ENCODE assay signal across 8 cellular contexts in genomic region chr1:22025368-22026154, GRCh38. TPM values are rescaled to one million over a fixed set of nuclear protein-coding genes. Genes with fewer than 3 reads are reported as not detected.
DNase-seq lines count a peak whose midpoint lies in the region; ATAC-seq and TF ChIP-seq lines count a peak whose summit lies in the region.

No MANE protein-coding gene starts in this region.

- ATAC-seq in HG02870 (IDR thresholded peaks at IDR 0.05; ENCODE audit: unreplicated experiment) = peak; percentile 59
- peak; percentile 76 to 84 (median 81) for ATAC-seq in T-cell (replicated peaks in 1 of 4)
- ATAC-seq in heart right ventricle = peak; percentile 96 to 98 (median 97)
- ATAC-seq in upper lobe of left lung (ENCODE audit: low FRiP score in 2 of 2) = peak; percentile 96 to 97

- peak in 1 of 4 donors; percentile 41 for TF ChIP-seq EP300 in upper lobe of left lung (IDR thresholded peaks at IDR 0.05)

- in situ Hi-C loops in GM13976 (cut with MboI; ENCODE audit: low sequenced_read_pairs, unreplicated experiment) = no loop called here

- TF ChIP-seq CTCF in GM13976 (IDR thresholded peaks at IDR 0.05; ENCODE audit: borderline replicate concordance, control extremely low read depth, extremely low read depth, insufficient read depth, missing control alignments) (no peak), adrenal gland (IDR thresholded peaks at IDR 0.05) (no peak), heart right ventricle (IDR thresholded peaks at IDR 0.05) (no peak), upper lobe of left lung (IDR thresholded peaks at IDR 0.05) (no peak)

- no peaks in the 10 kb centered on the region for H3K36me3 ChIP-seq in adrenal gland (replicated peaks in 1 of 2)
- H3K36me3 ChIP-seq in heart right ventricle = peaks cover 0 to 7% (median 0%) of the 10 kb centered on the region in 9 donors
- no peaks in the 10 kb centered on the region for H3K36me3 ChIP-seq in upper lobe of left lung

- H3K4me3 Mint-ChIP-seq in T-cell = peak overlapping the region; percentile 90 to 95 (median 95)

- H3K4me3 ChIP-seq in adrenal gland (peak overlapping the region; percentile 40 to 88 (median 78)), heart right ventricle (peak overlapping the region; percentile 63 to 98 (median 84)), upper lobe of left lung (peak overlapping the region; percentile 76 to 97 (median 82))

- H3K9me3 ChIP-seq in adrenal gland (replicated peaks in 1 of 3) (no peaks in the 10 kb centered on the region), heart right ventricle (no peaks in the 10 kb centered on the region), upper lobe of left lung (no peaks in the 10 kb centered on the region)

- H3K27me3 ChIP-seq in adrenal gland (no peaks in the 10 kb centered on the region), heart right ventricle (no peaks in the 10 kb centered on the region), upper lobe of left lung (no peaks in the 10 kb centered on the region)

- POLR2A ChIA-PET in T-cell (lab: Charles Lee) = interaction anchor here (0.5 to 3.0 kb wide), 9 partner anchors 9 to 243 kb away, joined by 3 to 84 read pairs (median 4); partner anchors contain the start of genes CDC42 (in 1 of the 2) and USP48 (in 1 of the 2)

- H3K9me3 Mint-ChIP-seq in T-cell = no peaks in the 10 kb centered on the region

- DNase-seq in GM13976 (ENCODE audit: low spot score) = peak; percentile 81
- DNase-seq in NCI-H146 treated with DMSO at 0.1 percent for 48 hours (lab: John Stamatoyannopoulos, UW; ENCODE audit: unreplicated experiment) = peak; percentile 71
- DNase-seq in T-cell = peak; percentile 77 to 90 (median 86)
- peak; percentile 78 to 93 (median 93) for DNase-seq in adrenal gland
- peak; percentile 79 to 91 for DNase-seq in heart right ventricle
- peak; percentile 96 for DNase-seq in posterior vena cava (ENCODE audit: low spot score)
- DNase-seq in upper lobe of left lung = peak; percentile 90 to 93

- peaks cover 3% of the 10 kb centered on the region for H3K36me3 Mint-ChIP-seq in T-cell

- peaks cover 51 to 68% (median 63%) of the 10 kb centered on the region in 3 donors for H3K4me1 Mint-ChIP-seq in T-cell

- H3K4me1 ChIP-seq in adrenal gland (replicated peaks in 1 of 2) (peaks cover 0 to 16% of the 10 kb centered on the region in 2 donors), heart right ventricle (peaks cover 0 to 28% (median 13%) of the 10 kb centered on the region in 9 donors), upper lobe of left lung (peaks cover 12 to 32% (median 20%) of the 10 kb centered on the region in 4 donors)

- WGBS in adrenal gland, 4 donors = 0 to 1% (median 0%) methylated on average over 18 to 42 of the region's 42 CpGs
- WGBS in heart right ventricle, 2 donors = 0% methylated on average over 42 of the region's 42 CpGs
- 0% methylated on average over 32 to 39 of the region's 42 CpGs for WGBS in upper lobe of left lung, 2 donors

- TF ChIP-seq POLR2A in adrenal gland (IDR thresholded peaks at IDR 0.05) = peak; percentile 49 to 56
- TF ChIP-seq POLR2A in upper lobe of left lung (IDR thresholded peaks at IDR 0.05) = peak; percentile 57 to 92 (median 84)

- no peaks in the 10 kb centered on the region for H3K27me3 Mint-ChIP-seq in T-cell

- intact Hi-C loops in adrenal gland (cut with DNase I) = no loop called here
- intact Hi-C loops in heart right ventricle (cut with DNase I) = loop anchor here in 1 of 10 donors (2.0 kb wide), 1 partner anchor 27 kb away; the partner anchor contains the start of gene CDC42
- intact Hi-C loops in posterior vena cava (cut with DNase I) = no loop called here

- peak overlapping the region; percentile 95 to 96 for H3K27ac Mint-ChIP-seq in T-cell

- CTCF ChIA-PET in T-cell (lab: Charles Lee) = interaction anchor here in 1 of 2 donors (0.6 to 3.9 kb wide), 6 partner anchors 13 to 67 kb away, joined by 3 to 46 read pairs (median 6); partner anchors contain the start of gene CDC42

- H3K27ac ChIP-seq in adrenal gland = peak overlapping the region; percentile 93 to 100 (median 98)
- peak overlapping the region; percentile 92 to 99 (median 97) for H3K27ac ChIP-seq in heart right ventricle
- peak overlapping the region; percentile 97 to 100 (median 98) for H3K27ac ChIP-seq in upper lobe of left lung

RNA-seq across cellular contexts. Expression of gene CELA3A, which starts 24.1 kb away (rescaled TPM):
- total RNA-seq in T-cell (10 to 100 TPM in 3 of 5 donors, not detected in 2; 11.4 to 15.6 (median 13.3) TPM), adrenal gland (1 to 10 TPM in 3 of 8 donors, not detected in 5; 3.1 to 9.4 (median 9.0) TPM), heart right ventricle (1 to 10 TPM in 7 of 10 donors, not detected in 3; 2.9 to 4.6 (median 3.8) TPM), posterior vena cava (1 to 10 TPM in 1 of 2 donors, not detected in 1; 7.6 TPM), upper lobe of left lung (10 to 100 TPM in 1 of 6 donors, 1 to 10 TPM in 1, not detected in 4; 7.5 to 17.0 TPM)
- polyA plus RNA-seq in adrenal gland (1 to 10 TPM in 2 of 3 donors, not detected in 1; 1.6 to 2.3 TPM), heart right ventricle (under 1 TPM in 1 of 2 donors, not detected in 1; 0.58 TPM)

RNA-seq across cellular contexts. Expression of gene CDC42, which starts 26.9 kb away (rescaled TPM):
- total RNA-seq in T-cell = 100 to 1,000 TPM; 181 to 348 (median 192) TPM
- total RNA-seq in adrenal gland = 100 to 1,000 TPM; 150 to 240 (median 215) TPM
- polyA plus RNA-seq in adrenal gland = 100 to 1,000 TPM in 1 of 3 donors, 10 to 100 TPM in 2; 69.6 to 279 (median 79.1) TPM
- total RNA-seq in heart right ventricle = 100 to 1,000 TPM; 139 to 259 (median 174) TPM
- polyA plus RNA-seq in heart right ventricle = 100 to 1,000 TPM in 1 of 2 donors, 10 to 100 TPM in 1; 68.7 to 137 TPM
- total RNA-seq in posterior vena cava = 100 to 1,000 TPM; 214 to 262 TPM
- 100 to 1,000 TPM in 4 of 6 donors, 10 to 100 TPM in 2; 24.1 to 248 (median 213) TPM for total RNA-seq in upper lobe of left lung

RNA-seq across cellular contexts. Expression of gene CELA3B, which starts 48.7 kb away (rescaled TPM):
- total RNA-seq in T-cell (1 to 10 TPM in 3 of 5 donors, not detected in 2; 6.9 to 7.5 (median 7.3) TPM), adrenal gland (1 to 10 TPM in 2 of 8 donors, under 1 TPM in 1, not detected in 5; 0.84 to 7.0 (median 6.7) TPM), heart right ventricle (1 to 10 TPM in 7 of 10 donors, not detected in 3; 1.1 to 2.5 (median 1.3) TPM), posterior vena cava (1 to 10 TPM in 1 of 2 donors, not detected in 1; 2.5 TPM), upper lobe of left lung (1 to 10 TPM in 2 of 6 donors, not detected in 4; 5.3 to 9.7 TPM)
- polyA plus RNA-seq in adrenal gland (under 1 TPM in 2 of 3 donors, not detected in 1; 0.80 to 0.84 TPM), heart right ventricle (under 1 TPM in 1 of 2 donors, not detected in 1; 0.13 TPM)

Comparison
In these comparisons a context has a peak if more than half of its experiments do, and no peak if none do; other contexts are left out.
1. Peak in every context shown above with its lines: DNase-seq, ATAC-seq, H3K4me3 ChIP-seq and H3K27ac ChIP-seq.